ENCODE assay signal across 7 cellular contexts in genomic region chr1:58784758-58785423, GRCh38. TPM values are rescaled to one million over a fixed set of nuclear protein-coding genes. Genes with fewer than 3 reads are reported as not detected.
DNase-seq lines count a peak whose midpoint lies in the region; TF ChIP-seq lines count a peak whose summit lies in the region.

No MANE protein-coding gene starts in this region.

- H3K4me1 ChIP-seq in adipocyte (ENCODE audit: control insufficient read depth, insufficient read depth, low read length) (peaks cover 27% of the 10 kb centered on the region), parathyroid adenoma (peaks cover 6% of the 10 kb centered on the region), thyroid gland (peaks cover 8 to 20% of the 10 kb centered on the region in 2 donors)

- TF ChIP-seq CTCF in GM13977 (IDR thresholded peaks at IDR 0.05; ENCODE audit: extremely low read depth, insufficient read depth, missing control alignments) = peak; percentile 58
- TF ChIP-seq CTCF in SU-DHL-6 (IDR thresholded peaks at IDR 0.05; ENCODE audit: insufficient read depth, low read length, poor library complexity, severe bottlenecking) = peak; percentile 26
- TF ChIP-seq CTCF in parathyroid adenoma (IDR thresholded peaks at IDR 0.05) = peak; percentile 51
- peak in 4 of 6 experiments; percentile 54 to 64 (median 58) for TF ChIP-seq CTCF in thyroid gland (IDR thresholded peaks at IDR 0.05)

- H2AFZ ChIP-seq in SU-DHL-6 (ENCODE audit: low read depth, low read length, severe bottlenecking) = peak overlapping the region; percentile 96
- peak overlapping the region; percentile 86 for H2AFZ ChIP-seq in parathyroid adenoma

- peak overlapping the region; percentile 66 for H3K4me3 ChIP-seq in SU-DHL-6 (ENCODE audit: insufficient read depth, low read length, poor library complexity, severe bottlenecking)
- peak overlapping the region; percentile 86 for H3K4me3 ChIP-seq in adipocyte (ENCODE audit: low read length)
- H3K4me3 ChIP-seq in parathyroid adenoma (ENCODE audit: low read depth, low read length) = peak overlapping the region; percentile 97
- H3K4me3 ChIP-seq in thyroid gland (replicated peaks in 1 of 3) = peak overlapping the region; percentile 48 to 87 (median 67)

- H3K27ac ChIP-seq in SU-DHL-6 (ENCODE audit: low read depth, low read length) = no peak overlapping the region
- peak overlapping the region; percentile 100 for H3K27ac ChIP-seq in parathyroid adenoma
- H3K27ac ChIP-seq in thyroid gland = peak overlapping the region; percentile 97 to 99 (median 99)

- DNase-seq in GM13977 (ENCODE audit: low spot score) (peak; percentile 59), NCI-H1092 (lab: John Stamatoyannopoulos, UW) (peak; percentile 68), adipocyte (ENCODE audit: low read depth) (peak; percentile 95), cardiac septum (ENCODE audit: low spot score) (peak; percentile 93), thyroid gland (peak; percentile 88 to 90)

- 0 to 3% methylated on average over 8 to 29 of the region's 56 CpGs for WGBS in thyroid gland, 2 donors

- TF ChIP-seq POLR2A in thyroid gland (IDR thresholded peaks at IDR 0.05) = peak in 1 of 2 donors; percentile 55

- H3K27me3 ChIP-seq in SU-DHL-6 (ENCODE audit: low read length) (no peaks in the 10 kb centered on the region), adipocyte (replicated peaks; ENCODE audit: control insufficient read depth, insufficient read depth, low read length) (no peaks in the 10 kb centered on the region), parathyroid adenoma (ENCODE audit: control insufficient read depth, insufficient read depth, low read length) (no peaks in the 10 kb centered on the region), thyroid gland (no peaks in the 10 kb centered on the region)

- 0 out of 2 replicates have a peak, but pooled peaks cover 5% of the 10 kb centered on the region for H4K20me1 ChIP-seq in SU-DHL-6 (ENCODE audit: low read depth, low read length)

- no peaks in the 10 kb centered on the region for H3K9me2 ChIP-seq in SU-DHL-6 (replicated peaks; ENCODE audit: insufficient read depth, low read length)

- H3K79me2 ChIP-seq in SU-DHL-6 (ENCODE audit: insufficient read depth, low read length) (no peaks in the 10 kb centered on the region), parathyroid adenoma (peaks cover 16% of the 10 kb centered on the region)

- H3K4me2 ChIP-seq in SU-DHL-6 (ENCODE audit: low read depth, low read length, poor library complexity, severe bottlenecking) = peak overlapping the region; percentile 86
- peak overlapping the region; percentile 98 for H3K4me2 ChIP-seq in parathyroid adenoma (ENCODE audit: low read length)

- H3F3A ChIP-seq in SU-DHL-6 (ENCODE audit: insufficient read depth) = peaks cover 17% of the 10 kb centered on the region

- in situ Hi-C loops in GM13977 (cut with MboI; ENCODE audit: low pct_unique_long_range_greater_than_20kb, low sequenced_read_pairs, unreplicated experiment) = loop anchor here (25.0 kb wide), 1 partner anchor 502 kb away; the partner anchor contains the start of gene FGGY

- intact Hi-C loops in cardiac septum (cut with DNase I) = loop anchor here (1.0 to 10.0 kb wide), 11 partner anchors 118 to 947 kb away; no protein-coding TSS in a partner anchor
- intact Hi-C loops in thyroid gland (cut with DNase I) = no loop called here

- no peaks in the 10 kb centered on the region for H3K9me3 ChIP-seq in SU-DHL-6 (ENCODE audit: insufficient read depth, low read length)
- H3K9me3 ChIP-seq in adipocyte (ENCODE audit: control insufficient read depth, low read length) = no peaks in the 10 kb centered on the region
- H3K9me3 ChIP-seq in parathyroid adenoma (ENCODE audit: control insufficient read depth, low read length) = no peaks in the 10 kb centered on the region
- no peaks in the 10 kb centered on the region for H3K9me3 ChIP-seq in thyroid gland

- H3K36me3 ChIP-seq in SU-DHL-6 (ENCODE audit: low read length) = no peaks in the 10 kb centered on the region
- no peaks in the 10 kb centered on the region for H3K36me3 ChIP-seq in adipocyte (ENCODE audit: control insufficient read depth, insufficient read depth, low read length, severe bottlenecking)
- H3K36me3 ChIP-seq in parathyroid adenoma (ENCODE audit: control insufficient read depth, insufficient read depth, low read length) = peaks cover 15% of the 10 kb centered on the region
- peaks cover 6 to 16% of the 10 kb centered on the region in 2 donors for H3K36me3 ChIP-seq in thyroid gland

- H3K9ac ChIP-seq in SU-DHL-6 (ENCODE audit: low read length) (peak overlapping the region; percentile 76), adipocyte (ENCODE audit: low read length) (peak overlapping the region; percentile 95), parathyroid adenoma (peak overlapping the region; percentile 98)

RNA-seq across cellular contexts. Expression of gene JUN, which starts 1.0 kb away (rescaled TPM):
- total RNA-seq in cardiac septum (91.7 TPM), thyroid gland (100 to 1,000 TPM; 124 to 283 (median 133) TPM)
